In the genomic region with DNA sequence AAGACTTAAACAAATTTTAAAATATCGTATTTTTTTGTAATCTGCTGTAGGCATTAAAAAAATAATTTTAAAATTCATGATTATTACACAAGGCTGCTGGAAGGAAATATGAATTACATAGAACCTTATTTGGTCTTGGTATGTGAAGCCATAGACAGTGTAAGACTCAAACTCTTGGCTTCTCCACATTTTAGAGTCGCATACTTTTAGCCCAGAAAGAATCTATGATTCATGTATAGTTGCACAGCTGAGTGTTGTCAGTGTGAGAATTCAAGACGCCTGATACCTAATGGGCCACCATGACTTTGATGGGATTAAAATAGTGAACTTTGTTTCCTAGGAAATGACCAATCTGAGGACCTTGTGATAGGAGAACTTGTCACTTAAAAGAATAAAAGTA, we compare ENCODE assay signal across 21 cellular contexts. TPM values are rescaled to one million over a fixed set of nuclear protein-coding genes. Genes with fewer than 3 reads are reported as not detected.
DNase-seq lines count a peak whose midpoint lies in the region; ATAC-seq, FAIRE-seq and TF ChIP-seq lines count a peak whose summit lies in the region.
"Had no signal": no experiment of that assay in that cellular context is flagged by ENCODE, and none has a peak within 500 bp of the region (broad histone marks: within the 10 kb centered on the region; RNA-seq: fewer than 3 reads in every experiment).

No MANE protein-coding gene starts in this region.

- no peak overlapping the region for H2BK120ac ChIP-seq in mesenchymal stem cell (ENCODE audit: low read depth, low read length)

- no peak overlapping the region for H2BK15ac ChIP-seq in mesenchymal stem cell (ENCODE audit: low read depth, poor library complexity, severe bottlenecking)

- WGBS in A549 (ENCODE audit: missing lambda C conversion rate) = 51% methylated on average over 3 of the region's 3 CpGs
- 74% methylated on average over 2 of the region's 3 CpGs for WGBS in mesenchymal stem cell
- WGBS in psoas muscle, 3 donors = 67 to 77% (median 73%) methylated on average over 3 of the region's 3 CpGs

- TF ChIP-seq RAD21 in A549 (conservative IDR thresholded peaks at IDR 0.05 in 1 of 2, IDR thresholded peaks at IDR 0.05 in 1 of 2) = no peak

- no peak overlapping the region for H4K8ac ChIP-seq in mesenchymal stem cell (ENCODE audit: low read length)

- H3K9ac ChIP-seq in HUES6 (ENCODE audit: low read length) (no peak overlapping the region), mesenchymal stem cell (ENCODE audit: low read length) (no peak overlapping the region)

- no peak overlapping the region for H3K4ac ChIP-seq in mesenchymal stem cell (ENCODE audit: low read depth in 1 of 2, low read length in 2 of 2)

- TF ChIP-seq CTCF in A549 (IDR thresholded peaks at IDR 0.05) (no peak), brain microvascular endothelial cell (IDR thresholded peaks at IDR 0.05; ENCODE audit: low read depth, low read length, missing control alignments) (no peak), psoas muscle (IDR thresholded peaks at IDR 0.05) (no peak), natural killer cell (IDR thresholded peaks at IDR 0.05) (no peak)

- H3K27ac Mint-ChIP-seq in natural killer cell = no peak overlapping the region
- H3K27ac Mint-ChIP-seq: activated CD4-positive, alpha-beta T cell treated with anti-CD3 and anti-CD28 coated beads, Interleukin-2, amount 10 ng/mL, durations not matched to agents 24 days and 14 days; activated T-cell treated with anti-CD3 and anti-CD28 coated beads, Interleukin-2, amount 50 U/mL, for 24 hours; effector memory CD8-positive, alpha-beta T cell; naive thymus-derived CD4-positive, alpha-beta T cell; T-helper 2 cell treated with Interferon-gamma antibody and Interleukin-4, amounts not matched to agents 5 μg/mL and 100 μg/mL, for 36 hours had no signal

- no peak overlapping the region for H2BK5ac ChIP-seq in mesenchymal stem cell (ENCODE audit: low read depth, low read length, poor library complexity, severe bottlenecking)

- CTCF ChIA-PET in A549 (lab: Yijun Ruan, JAX) = interaction anchor here (1.5 kb wide), 1 partner anchor 98 kb away, joined by 5 read pairs; no protein-coding TSS in a partner anchor

- no peak overlapping the region for H3K4me3 ChIP-seq in A549
- H3K4me3 ChIP-seq in HUES6 (ENCODE audit: low read depth, low read length) = peak overlapping the region; percentile 93; the same call in 1 of the 2 replicates
- no peak overlapping the region for H3K4me3 ChIP-seq in brain microvascular endothelial cell (ENCODE audit: low read depth, low read length)
- H3K4me3 ChIP-seq in mesenchymal stem cell (ENCODE audit: insufficient read depth in 1 of 2, low read depth in 1 of 2, low read length in 2 of 2) = no peak overlapping the region
- H3K4me3 ChIP-seq in psoas muscle = no peak overlapping the region

- no peak overlapping the region for H2BK12ac ChIP-seq in mesenchymal stem cell (ENCODE audit: low read length in 2 of 2)

- no peaks in the 10 kb centered on the region for H3K9me3 ChIP-seq in A549
- no peaks in the 10 kb centered on the region for H3K9me3 ChIP-seq in HUES6 (ENCODE audit: control insufficient read depth, insufficient read depth, low read depth, low read length)
- no peaks in the 10 kb centered on the region for H3K9me3 ChIP-seq in mesenchymal stem cell (ENCODE audit: control insufficient read depth, low read length)
- no peaks in the 10 kb centered on the region for H3K9me3 ChIP-seq in psoas muscle
- H3K9me3 ChIP-seq: suprapubic skin had no signal

- H3K4me1 ChIP-seq in A549 = peaks cover 6% of the 10 kb centered on the region; the same call in 1 of the 3 replicates
- H3K4me1 ChIP-seq in HUES6 (ENCODE audit: control insufficient read depth, insufficient read depth, low read length) = peaks cover 4% of the 10 kb centered on the region; the same call in 1 of the 2 replicates
- H3K4me1 ChIP-seq in mesenchymal stem cell (ENCODE audit: control insufficient read depth, insufficient read depth, low read depth, low read length) = no peaks in the 10 kb centered on the region
- peaks cover 4% of the 10 kb centered on the region for H3K4me1 ChIP-seq in psoas muscle

- intact Hi-C loops in psoas muscle (cut with DNase I) (no loop called here), natural killer cell (cut with micrococcal nuclease) (no loop called here)

- H3K79me1 ChIP-seq in mesenchymal stem cell (replicated peaks; ENCODE audit: low read length, poor library complexity, severe bottlenecking) = peaks cover 4% of the 10 kb centered on the region

- POLR2A ChIA-PET in A549 (lab: Yijun Ruan, JAX) = no interaction called here

- no peaks in the 10 kb centered on the region for H3K27me3 ChIP-seq in HUES6 (ENCODE audit: control insufficient read depth, insufficient read depth, low read length)
- H3K27me3 ChIP-seq in brain microvascular endothelial cell (replicated peaks) = no peaks in the 10 kb centered on the region
- H3K27me3 ChIP-seq in mesenchymal stem cell (ENCODE audit: control insufficient read depth in 1 of 2, insufficient read depth in 1 of 2, low read length in 2 of 2) = no peaks in the 10 kb centered on the region
- H3K27me3 ChIP-seq in psoas muscle (ENCODE audit: insufficient read depth in 3 of 3, low read length in 2 of 3) = no peaks in the 10 kb centered on the region
- H3K27me3 ChIP-seq: suprapubic skin had no signal

- H3K4me2 ChIP-seq in A549 (peak overlapping the region; percentile 75), mesenchymal stem cell (ENCODE audit: low read length, poor library complexity, severe bottlenecking) (no peak overlapping the region)

- peaks cover 17 to 18% of the 10 kb centered on the region in 2 donors for H3K27me3 Mint-ChIP-seq in natural killer cell (ENCODE audit: low read depth in 2 of 2)

- in situ Hi-C loops in brain microvascular endothelial cell (cut with HindIII; ENCODE audit: low pct_ligation_motif_present, low sequenced_read_pairs) = no loop called here

- peaks cover 3 to 4% of the 10 kb centered on the region in 2 donors for H3K9me3 Mint-ChIP-seq in natural killer cell
- H3K9me3 Mint-ChIP-seq: activated T-cell treated with anti-CD3 and anti-CD28 coated beads, Interleukin-2, amount 50 U/mL, for 24 hours; effector memory CD8-positive, alpha-beta T cell; T-helper 2 cell treated with Interferon-gamma antibody and Interleukin-4, amounts not matched to agents 5 μg/mL and 100 μg/mL, for 36 hours had no signal

- H2AFZ ChIP-seq in mesenchymal stem cell (ENCODE audit: low read depth, low read length) = no peak overlapping the region

- no peak overlapping the region for H3K18ac ChIP-seq in mesenchymal stem cell (ENCODE audit: low read depth in 1 of 2, low read length in 2 of 2)

- H3K4me3 Mint-ChIP-seq in natural killer cell = no peak overlapping the region
- H3K4me3 Mint-ChIP-seq: effector memory CD8-positive, alpha-beta T cell had no signal

- H3K36me3 ChIP-seq in HUES6 (ENCODE audit: control insufficient read depth, insufficient read depth, low read length) (no peaks in the 10 kb centered on the region), brain microvascular endothelial cell (replicated peaks) (no peaks in the 10 kb centered on the region), mesenchymal stem cell (ENCODE audit: control insufficient read depth in 1 of 2, insufficient read depth in 2 of 2, low read depth in 1 of 2, low read length in 2 of 2) (no peaks in the 10 kb centered on the region), psoas muscle (ENCODE audit: insufficient read depth in 1 of 2, low read depth in 1 of 2) (no peaks in the 10 kb centered on the region)
- H3K36me3 ChIP-seq: suprapubic skin had no signal

- ATAC-seq in A549 (no peak), psoas muscle (no peak), natural killer cell (no peak)
- ATAC-seq: effector memory CD8-positive, alpha-beta T cell; left cardiac atrium; naive thymus-derived CD4-positive, alpha-beta T cell had no signal

- H3K36me3 Mint-ChIP-seq in natural killer cell = no peaks in the 10 kb centered on the region
- H3K36me3 Mint-ChIP-seq: naive thymus-derived CD4-positive, alpha-beta T cell had no signal

- FAIRE-seq in A549 (lab: Jason Lieb, UNC) = no peak
- FAIRE-seq: small intestine had no signal

- H3K27ac ChIP-seq in A549 = no peak overlapping the region
- H3K27ac ChIP-seq in HUES6 (ENCODE audit: low read depth, low read length) = no peak overlapping the region
- peak overlapping the region; percentile 71 for H3K27ac ChIP-seq in brain microvascular endothelial cell
- no peak overlapping the region for H3K27ac ChIP-seq in mesenchymal stem cell (ENCODE audit: low read length, poor library complexity, severe bottlenecking)
- no peak overlapping the region for H3K27ac ChIP-seq in psoas muscle
- H3K27ac ChIP-seq: suprapubic skin had no signal

- no peak overlapping the region for H3K23ac ChIP-seq in mesenchymal stem cell (ENCODE audit: low read length in 2 of 2)

- DNase-seq in A549 (ENCODE audit: low read depth in 1 of 2, low spot score in 1 of 2) (no peak), brain microvascular endothelial cell (peak; percentile 80), mesenchymal stem cell (peak; percentile 39), psoas muscle (no peak), medulla oblongata (ENCODE audit: extremely low spot score) (no peak), NCI-H1436 treated with DMSO at 0.1 percent for 48 hours (lab: John Stamatoyannopoulos, UW) (no peak), natural killer cell (no peak)
- DNase-seq: 8988T; activated CD4-positive, alpha-beta T cell treated with anti-CD3 and anti-CD28 coated beads, Interleukin-2, amount 10 ng/mL, durations not matched to agents 24 days and 14 days; activated T-cell treated with anti-CD3 and anti-CD28 coated beads, Interleukin-2, amount 50 U/mL, for 24 hours; Calu3; effector memory CD8-positive, alpha-beta T cell; left cardiac atrium; naive thymus-derived CD4-positive, alpha-beta T cell; NCI-H1694; NCI-H524 treated with DMSO at 0.1 percent for 48 hours; RPMI8226; small intestine had no signal

- no peak overlapping the region for H4K91ac ChIP-seq in mesenchymal stem cell (ENCODE audit: low read length)

- no peak for TF ChIP-seq EP300 in A549 (IDR thresholded peaks at IDR 0.05)

- no peak for TF ChIP-seq POLR2A in A549 (IDR thresholded peaks at IDR 0.05; ENCODE audit: low read length)

- H3K14ac ChIP-seq in mesenchymal stem cell (ENCODE audit: low read length in 2 of 2) = no peak overlapping the region

- H2AK5ac ChIP-seq in mesenchymal stem cell (ENCODE audit: low read length, severe bottlenecking) = no peak overlapping the region

- H3K4me1 Mint-ChIP-seq in natural killer cell = peaks cover 12% of the 10 kb centered on the region in 2 donors

TF ChIP-seq in A549, 52 proteins besides CTCF, POLR2A, EP300 and RAD21 (continues in another document):
- TF ChIP-seq KDM1A (IDR thresholded peaks at IDR 0.05; ENCODE audit: low read depth) (no peak), GATA3 (IDR thresholded peaks at IDR 0.05; ENCODE audit: borderline replicate concordance) (no peak)

RNA-seq across cellular contexts. Expression of gene INTU, which starts 1.4 kb away (rescaled TPM):
- polyA plus RNA-seq in A549 (2011; rRNA removed) (4.7 TPM in 2 replicates), A549 (2017; fragmentation: RNase III; extraction: RNeasy Plus Mini Kit Qiagen cat#74134 plus additional on column Dnase treatment) (1.2 to 1.8 TPM (median 1.5 TPM) in 3 replicates), psoas muscle (1 to 10 TPM; 1.3 to 2.0 (median 1.5) TPM)
- polyA plus RNA-seq in A549 (2012; cell fraction: cytosol; rRNA removed) = 0.52 and 0.53 TPM in 2 replicates
- 1.2 and 2.0 TPM in 2 replicates for polyA plus RNA-seq in A549 (2012; cell fraction: nucleus; rRNA removed)
- polyA minus RNA-seq in A549 (2011; rRNA and poly(A)+ RNA removed) = 4.3 and 4.8 TPM in 2 replicates
- polyA plus RNA-seq in mesenchymal stem cell (2013, experiment 1 of 2) = 1.8 TPM
- polyA plus RNA-seq in mesenchymal stem cell (2013, experiment 2 of 2) = 1.5 TPM
- total RNA-seq in psoas muscle (1 to 10 TPM; 2.0 to 4.5 (median 2.3) TPM), natural killer cell (under 1 TPM; 0.08 to 0.43 (median 0.16) TPM)
- total RNA-seq: activated CD4-positive, alpha-beta T cell treated with anti-CD3 and anti-CD28 coated beads, Interleukin-2, amount 10 ng/mL, durations not matched to agents 24 days and 14 days had no signal

Comparison
In these comparisons a context has a peak if more than half of its experiments do, and no peak if none do; other contexts are left out.
1. DNase-seq: peak in brain microvascular endothelial cell (single experiment) and mesenchymal stem cell (single experiment); none in A549 (0 of 2), psoas muscle (0 of 2), medulla oblongata (single experiment), NCI-H1436 treated with DMSO at 0.1 percent for 48 hours (single experiment) and natural killer cell (single experiment).